ENCODE assay signal across 18 cellular contexts in genomic region chr12:130427381-130427887, GRCh38.
A peak's percentile ranks its signal among the peaks of the same experiment; 100 is the strongest.
DNase-seq lines count a peak whose midpoint lies in the region; ATAC-seq, FAIRE-seq and TF ChIP-seq lines count a peak whose summit lies in the region.
"Had no signal": no experiment of that assay in that cellular context is flagged by ENCODE, and none has a peak within 500 bp of the region (broad histone marks: within the 10 kb centered on the region; RNA-seq: fewer than 3 reads in every experiment).

No MANE protein-coding gene starts in this region.

- H3K79me2 ChIP-seq in GM12878 (ENCODE audit: control insufficient read depth, insufficient read depth, low read length): no peaks in the 10 kb centered on the region
- no peaks in the 10 kb centered on the region for H3K79me2 ChIP-seq in neural progenitor cell (ENCODE audit: low read depth)

- no peaks in the 10 kb centered on the region for H3F3A ChIP-seq in neural progenitor cell (ENCODE audit: low read depth)

- SMC1A ChIA-PET in GM12878 (lab: Charles Lee; ENCODE audit: uncharacterized antibody, unreplicated experiment): no interaction called here

- no peak overlapping the region for H3K4me2 ChIP-seq in GM12878 (ENCODE audit: control insufficient read depth, insufficient read depth)
- H3K4me2 ChIP-seq in neural progenitor cell: no peak overlapping the region
- H3K4me2 ChIP-seq: GM23338 had no signal

- H3K9me3 Mint-ChIP-seq in neural progenitor cell: peaks cover 4% of the 10 kb centered on the region

- no TSS peak for BruUV-seq in GM12878 (replicated peaks; lab: Mats Ljungman, UMichigan)

- CTCF ChIA-PET in GM12878 (lab: Yijun Ruan, JAX): no interaction called here

- H3K9ac ChIP-seq in GM12878 (ENCODE audit: control insufficient read depth, insufficient read depth, low read length) (no peak overlapping the region), neural progenitor cell (no peak overlapping the region)

- H3K4me3 Mint-ChIP-seq in neural progenitor cell: no peak overlapping the region
- H3K4me3 Mint-ChIP-seq: CD4-positive, CD25-positive, alpha-beta regulatory T cell; GM23338 had no signal

- RAD21 ChIA-PET in GM12878 (lab: Charles Lee; ENCODE audit: unreplicated experiment): no interaction called here

- POLR2A ChIA-PET in GM12878 (lab: Charles Lee): no interaction called here

- H4K20me1 ChIP-seq in GM12878 (ENCODE audit: control insufficient read depth, insufficient read depth) (no peaks in the 10 kb centered on the region), neural progenitor cell (ENCODE audit: low read depth) (no peaks in the 10 kb centered on the region)

- H3K36me3 Mint-ChIP-seq in neural progenitor cell: peaks cover 8% of the 10 kb centered on the region
- H3K36me3 Mint-ChIP-seq: CD4-positive, CD25-positive, alpha-beta regulatory T cell had no signal

- peak overlapping the region; percentile 97 for H3K27ac Mint-ChIP-seq in neural progenitor cell
- H3K27ac Mint-ChIP-seq: CD4-positive, CD25-positive, alpha-beta regulatory T cell; GM23338 had no signal

- FAIRE-seq in GM12878 (lab: Jason Lieb, UNC) (no peak), GM12891 (lab: Jason Lieb, UNC) (no peak)

- no peak overlapping the region for H3K27ac ChIP-seq in GM12878 (ENCODE audit: control insufficient read depth, insufficient read depth)
- no peak overlapping the region for H3K27ac ChIP-seq in neural progenitor cell
- H3K27ac ChIP-seq in upper lobe of right lung: no peak overlapping the region
- H3K27ac ChIP-seq: Peyer's patch had no signal

- no peak for TF ChIP-seq POLR2A in GM12878 (IDR thresholded peaks at IDR 0.05; ENCODE audit: low read depth, low read length)
- no peak for TF ChIP-seq POLR2A in GM12891 (IDR thresholded peaks at IDR 0.05; ENCODE audit: low read depth, low read length)

- no peak overlapping the region for H3K4me3 ChIP-seq in GM12878
- H3K4me3 ChIP-seq in neural progenitor cell: no peak overlapping the region
- H3K4me3 ChIP-seq in upper lobe of right lung: no peak overlapping the region
- H3K4me3 ChIP-seq: GM23338, Peyer's patch had no signal

- 62% methylated on average over 18 of the region's 18 CpGs for WGBS in GM12878 (ENCODE audit: insufficient coverage, insufficient replicate concordance, low lambda C conversion rate, missing lambda C conversion rate)

- no peak for ATAC-seq in GM12878
- ATAC-seq in upper lobe of right lung: no peak
- ATAC-seq in HG02759 (IDR thresholded peaks at IDR 0.05; ENCODE audit: unreplicated experiment): no peak
- ATAC-seq: GM23338, HCT116, SK-N-SH treated with all-trans-retinoic acid at 6 μM for 48 hours had no signal

- no peaks in the 10 kb centered on the region for H3K27me3 ChIP-seq in GM12878 (replicated peaks in 1 of 2; ENCODE audit: control insufficient read depth in 2 of 2, insufficient read depth in 2 of 2, low read length in 1 of 2)
- no peaks in the 10 kb centered on the region for H3K27me3 ChIP-seq in neural progenitor cell
- no peaks in the 10 kb centered on the region for H3K27me3 ChIP-seq in upper lobe of right lung
- H3K27me3 ChIP-seq: Peyer's patch had no signal

- TF ChIP-seq EP300 in GM12878 (IDR thresholded peaks at IDR 0.05; ENCODE audit: borderline replicate concordance in 1 of 2, control insufficient read depth in 1 of 2, low read depth in 2 of 2, low read length in 2 of 2): no peak

- TF ChIP-seq CTCF in GM12878 (IDR thresholded peaks at IDR 0.05 in 2 of 3, conservative IDR thresholded peaks at IDR 0.05 in 1 of 3; ENCODE audit: control insufficient read depth in 2 of 3, extremely low read depth in 1 of 3, insufficient read depth in 1 of 3, low read depth in 3 of 3, low read length in 3 of 3) (no peak), neural progenitor cell (IDR thresholded peaks at IDR 0.05) (no peak), upper lobe of right lung (IDR thresholded peaks at IDR 0.05) (no peak)

- H3K4me1 ChIP-seq in GM12878 (ENCODE audit: control insufficient read depth, insufficient read depth, low read length): no peaks in the 10 kb centered on the region
- H3K4me1 ChIP-seq in neural progenitor cell: peaks cover 13% of the 10 kb centered on the region
- no peaks in the 10 kb centered on the region for H3K4me1 ChIP-seq in upper lobe of right lung
- H3K4me1 ChIP-seq: Peyer's patch had no signal

- H3K9me3 ChIP-seq in GM12878 (replicated peaks; ENCODE audit: control insufficient read depth, insufficient read depth, low read length) (no peaks in the 10 kb centered on the region; the same call in 2 of the 3 replicates), neural progenitor cell (ENCODE audit: low read depth) (no peaks in the 10 kb centered on the region), upper lobe of right lung (no peaks in the 10 kb centered on the region)
- H3K9me3 ChIP-seq: Peyer's patch had no signal

- peaks cover 46% of the 10 kb centered on the region for H3K4me1 Mint-ChIP-seq in neural progenitor cell
- H3K4me1 Mint-ChIP-seq: CD4-positive, CD25-positive, alpha-beta regulatory T cell; GM23338 had no signal

- intact Hi-C loops in GM12878 (cut with micrococcal nuclease; ENCODE audit: unreplicated experiment) (no loop called here), upper lobe of right lung (cut with DNase I) (no loop called here)

- peaks cover 10% of the 10 kb centered on the region for H3K27me3 Mint-ChIP-seq in neural progenitor cell (ENCODE audit: insufficient read depth, low read depth)
- H3K27me3 Mint-ChIP-seq: CD4-positive, CD25-positive, alpha-beta regulatory T cell had no signal

- H3K36me3 ChIP-seq in GM12878 (ENCODE audit: control insufficient read depth in 2 of 2, insufficient read depth in 2 of 2, low read length in 1 of 2) (no peaks in the 10 kb centered on the region), neural progenitor cell (no peaks in the 10 kb centered on the region), upper lobe of right lung (no peaks in the 10 kb centered on the region)
- H3K36me3 ChIP-seq: Peyer's patch had no signal

- in situ Hi-C loops in GM12878 (cut with MboI): no loop called here

- H2AFZ ChIP-seq in GM12878 (ENCODE audit: control insufficient read depth, low read depth, low read length) (no peak overlapping the region), neural progenitor cell (replicated peaks) (no peak overlapping the region)
- H2AFZ ChIP-seq: GM23338 had no signal

- TF ChIP-seq RAD21 in GM12878 (IDR thresholded peaks at IDR 0.05; ENCODE audit: insufficient read depth, low read depth, low read length): no peak

- peak; percentile 13 for DNase-seq in D341Med (ENCODE audit: low spot score)
- DNase-seq in GM12878 (ENCODE audit: low read depth, low spot score): no peak
- DNase-seq in neural progenitor cell (ENCODE audit: low spot score): no peak
- DNase-seq in upper lobe of right lung: peak; percentile 13
- no peak for DNase-seq in DMS 273 treated with DMSO at 0.1 percent for 48 hours (lab: John Stamatoyannopoulos, UW)
- DNase-seq in GM12891 (ENCODE audit: insufficient read length, low spot score): no peak
- DNase-seq: CD4-positive, CD25-positive, alpha-beta regulatory T cell; Karpas-422; MV-4-11; NCI-H1105 treated with DMSO at 0.1 percent for 48 hours; NCI-H2029 treated with DMSO at 0.1 percent for 48 hours; NCI-H226; NCI-H524 had no signal

TF ChIP-seq in GM12878, 131 proteins besides CTCF, POLR2A, EP300 and RAD21:
- 0 out of 2 replicates have a peak, but pooled peaks have one; percentile 2 for TF ChIP-seq POLR2AphosphoS5 (IDR thresholded peaks at IDR 0.05; ENCODE audit: low read length)
- no peak for TF ChIP-seq KDM1A (IDR thresholded peaks at IDR 0.05; ENCODE audit: borderline replicate concordance)
- TF ChIP-seq MEF2B (IDR thresholded peaks at IDR 0.05; ENCODE audit: partially characterized antibody, poor library complexity, severe bottlenecking): no peak
- no peak for TF ChIP-seq POLR2AphosphoS2 (IDR thresholded peaks at IDR 0.05; ENCODE audit: low read depth, low read length)

TF ChIP-seq in GM12891, 5 proteins besides CTCF, POLR2A, EP300 and RAD21:
- no peak for TF ChIP-seq POLR2AphosphoS5 (IDR thresholded peaks at IDR 0.05; ENCODE audit: low read depth, low read length)
- TF ChIP-seq PAX5 (IDR thresholded peaks at IDR 0.05; ENCODE audit: insufficient read depth, low read length, severe bottlenecking): no peak

Comparison
In these comparisons a context has a peak if more than half of its experiments do, and no peak if none do; other contexts are left out.
1. DNase-seq: peak in D341Med (single experiment) and upper lobe of right lung (single experiment); none in GM12878 (single experiment), neural progenitor cell (single experiment), DMS 273 treated with DMSO at 0.1 percent for 48 hours (single experiment) and GM12891 (single experiment).